In genomic region chrX:123860983-123861382, GRCh38 we compare ENCODE assay signal across 8 cellular contexts. TPM values are rescaled to one million over a fixed set of nuclear protein-coding genes. Genes with fewer than 3 reads are reported as not detected.
DNase-seq lines count a peak whose midpoint lies in the region; ATAC-seq and TF ChIP-seq lines count a peak whose summit lies in the region.

No MANE protein-coding gene starts in this region.

- peaks cover 3% of the 10 kb centered on the region for H3K4me1 ChIP-seq in mucosa of descending colon (ENCODE audit: low read depth)

- CTCF ChIA-PET in GM10248 (lab: Yijun Ruan, JAX) = interaction anchor here (0.8 kb wide), 1 partner anchor 28 kb away, joined by 3 read pairs; no protein-coding TSS in a partner anchor

- no peak for TF ChIP-seq CTCF in GM12865 (IDR thresholded peaks at IDR 0.05; ENCODE audit: insufficient read depth, low read depth, low read length, missing control alignments)
- TF ChIP-seq CTCF in chondrocyte (IDR thresholded peaks at IDR 0.05) = no peak
- no peak for TF ChIP-seq CTCF in mucosa of descending colon (IDR thresholded peaks at IDR 0.05)
- no peak for TF ChIP-seq CTCF in GM10248 (IDR thresholded peaks at IDR 0.05; ENCODE audit: control extremely low read depth, extremely low read depth, low read depth, missing control alignments)

- DNase-seq in GM12865 (ENCODE audit: low read depth) (peak; percentile 15), NCI-H2227 treated with DMSO at 0.1 percent for 48 hours (lab: John Stamatoyannopoulos, UW) (peak; percentile 31), chondrocyte (ENCODE audit: low spot score) (no peak), mucosa of descending colon (peak in 1 of 3 donors; percentile 36), amygdala (lab: John Stamatoyannopoulos, UW) (no peak), GM10248 (ENCODE audit: extremely low spot score) (no peak), SIG-M5 treated with dmso at 0.1 percent for 504 hours (lab: John Stamatoyannopoulos, UW; ENCODE audit: unreplicated experiment) (no peak)

- H3K36me3 ChIP-seq in mucosa of descending colon (ENCODE audit: low read depth) = no peaks in the 10 kb centered on the region

- peak overlapping the region; percentile 98 for H3K27ac Mint-ChIP-seq in chondrocyte (ENCODE audit: unreplicated experiment)

- no peak for ATAC-seq in mucosa of descending colon
- ATAC-seq in HG02981 (IDR thresholded peaks at IDR 0.05; ENCODE audit: unreplicated experiment) = no peak

- intact Hi-C loops in mucosa of descending colon (cut with DNase I, micrococcal nuclease) = no loop called here

- peaks cover 13% of the 10 kb centered on the region for H3K9me3 Mint-ChIP-seq in chondrocyte (ENCODE audit: low read depth)

- H3K27me3 Mint-ChIP-seq in chondrocyte (ENCODE audit: low read depth) = no peaks in the 10 kb centered on the region

- no peaks in the 10 kb centered on the region for H3K36me3 Mint-ChIP-seq in chondrocyte (ENCODE audit: low read depth)

- H3K4me3 ChIP-seq in GM12865 (ENCODE audit: low read depth, low read length) (peak overlapping the region; percentile 77), mucosa of descending colon (peak overlapping the region; percentile 41)

- H3K4me1 Mint-ChIP-seq in chondrocyte (ENCODE audit: low read depth) = peaks cover 16% of the 10 kb centered on the region

- POLR2A ChIA-PET in GM10248 (lab: Yijun Ruan, JAX) = interaction anchor here (1.3 kb wide), 1 partner anchor 8 kb away, joined by 5 read pairs; no protein-coding TSS in a partner anchor

- H3K9me3 ChIP-seq in mucosa of descending colon = no peaks in the 10 kb centered on the region

- H3K4me3 Mint-ChIP-seq in chondrocyte (ENCODE audit: unreplicated experiment) = peak overlapping the region; percentile 80

RNA-seq across cellular contexts. Expression of gene XIAP, which starts 1.1 kb away (rescaled TPM):
- total RNA-seq in chondrocyte = 40.1 to 47.8 TPM (median 44.7 TPM) in 3 replicates
- 10 to 100 TPM; 72.4 to 82.2 (median 73.9) TPM for total RNA-seq in mucosa of descending colon

Comparison
In these comparisons a context has a peak if more than half of its experiments do, and no peak if none do; other contexts are left out.
1. DNase-seq: peak in GM12865 (single experiment) and NCI-H2227 treated with DMSO at 0.1 percent for 48 hours (single experiment); none in chondrocyte (single experiment), amygdala (0 of 56), GM10248 (single experiment) and SIG-M5 treated with dmso at 0.1 percent for 504 hours (single experiment).